8 cellular contexts compared by ENCODE assay signal in the genomic region with DNA sequence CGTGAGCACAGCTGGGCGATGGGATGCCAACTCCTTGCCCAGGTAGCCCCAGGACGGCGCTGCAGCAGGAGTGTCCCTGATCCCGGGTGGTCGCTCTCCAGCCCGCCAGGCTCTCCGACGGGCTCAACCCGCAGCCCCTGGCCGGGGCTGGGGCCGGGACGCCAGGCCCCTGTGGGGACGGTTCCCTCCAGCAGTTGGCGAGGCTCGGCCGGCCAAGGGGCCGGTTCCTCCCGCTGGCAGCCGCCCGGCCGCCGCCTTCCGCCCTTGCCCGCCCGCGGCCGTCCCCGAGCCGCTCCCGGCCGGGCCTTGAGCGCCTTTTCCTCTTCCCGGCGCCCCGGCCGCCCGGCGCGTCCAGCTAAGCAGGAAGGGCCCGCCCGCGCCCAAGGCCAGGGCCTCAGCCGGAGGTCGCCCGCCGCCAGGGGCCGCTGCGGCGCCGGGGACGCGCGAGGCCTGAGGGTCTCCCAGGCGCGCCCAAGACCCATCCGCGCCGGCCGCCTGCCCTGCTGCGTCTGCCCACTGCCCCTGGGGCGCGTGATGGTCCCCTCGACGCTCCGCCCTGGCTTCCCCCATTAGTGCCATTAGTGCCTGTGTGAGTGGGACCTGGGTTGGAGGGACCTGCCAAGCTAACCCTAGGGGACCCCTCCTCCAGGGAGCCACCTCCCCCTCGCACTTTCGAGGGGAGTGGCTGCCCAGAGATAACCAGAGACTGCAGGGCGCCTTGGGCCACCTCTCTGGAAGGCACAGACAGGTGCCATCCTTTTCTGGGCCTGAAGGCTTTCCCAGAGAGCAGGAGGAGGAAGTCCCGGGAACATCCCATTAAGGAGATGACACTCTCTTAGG.
DNase-seq lines count a peak whose midpoint lies in the region; ATAC-seq, FAIRE-seq and TF ChIP-seq lines count a peak whose summit lies in the region.

No MANE protein-coding gene starts in this region.

- H3K4me3 ChIP-seq in GM12864 (ENCODE audit: low read depth, low read length) (no peak overlapping the region), OCI-LY3 (ENCODE audit: low read length) (no peak overlapping the region), bronchial epithelial cell (ENCODE audit: low read depth, low read length) (no peak overlapping the region), HepG2 (replicated peaks in 1 of 3; ENCODE audit: insufficient read depth in 1 of 3, low read depth in 2 of 3, low read length in 3 of 3) (no peak overlapping the region; a peak in 1 of 6 replicates), urinary bladder (ENCODE audit: low read depth, low read length) (peak overlapping the region; percentile 22)

- CTCF ChIA-PET in HepG2 (lab: Yijun Ruan, JAX; ENCODE audit: low intra/inter-chr PET ratio, low total read pairs), result interaction anchor here (1.2 kb wide), 1 partner anchor 155 kb away, joined by 3 read pairs; no protein-coding TSS in a partner anchor

- H3K4me2 ChIP-seq in OCI-LY3 (ENCODE audit: low read length) (no peak overlapping the region), HepG2 (ENCODE audit: low read depth, low read length) (peak overlapping the region; percentile 38)

- H4K20me1 ChIP-seq in OCI-LY3 (ENCODE audit: insufficient read depth, low read length) (peaks cover 3% of the 10 kb centered on the region; the same call in 1 of the 2 replicates), HepG2 (ENCODE audit: insufficient read depth, low read length) (no peaks in the 10 kb centered on the region)

- intact Hi-C loops in HepG2 (cut with micrococcal nuclease; ENCODE audit: unreplicated experiment), result no loop called here
- intact Hi-C loops in posterior vena cava (cut with DNase I), result loop anchor here in 1 of 2 donors (10.0 kb wide), 1 partner anchor 560 kb away; no protein-coding TSS in a partner anchor

- peaks cover 40% of the 10 kb centered on the region for H3K27me3 ChIP-seq in OCI-LY3 (ENCODE audit: low read depth, low read length)
- H3K27me3 ChIP-seq in bronchial epithelial cell (ENCODE audit: control insufficient read depth, insufficient read depth, low read length), result no peaks in the 10 kb centered on the region
- H3K27me3 ChIP-seq in HepG2 (ENCODE audit: control insufficient read depth in 1 of 2, insufficient read depth in 2 of 2, low read length in 2 of 2), result peaks cover 6 to 56% of the 10 kb centered on the region in 2 experiments; a peak in 4 of 5 replicates

- peak; percentile 31 for TF ChIP-seq CTCF in GM12864 (IDR thresholded peaks at IDR 0.05; ENCODE audit: low read depth, low read length, missing control alignments)
- TF ChIP-seq CTCF in OCI-LY3 (IDR thresholded peaks at IDR 0.05; ENCODE audit: low read depth, low read length), result peak; percentile 19; the same call in 1 of the 2 replicates
- peak; percentile 45 for TF ChIP-seq CTCF in bronchial epithelial cell (IDR thresholded peaks at IDR 0.05; ENCODE audit: insufficient read depth, low read length, severe bottlenecking)
- TF ChIP-seq CTCF in HepG2 (CRISPR knock-in tag; IDR thresholded peaks at IDR 0.05), result peak; percentile 60; the same call in 1 of the 2 replicates

- peak; percentile 73 for ATAC-seq in HepG2

- POLR2A ChIA-PET in HepG2 (lab: Yijun Ruan, JAX), result no interaction called here

- H3K9me3 ChIP-seq in OCI-LY3 (ENCODE audit: insufficient read depth, low read length) (no peaks in the 10 kb centered on the region), HepG2 (ENCODE audit: low read length) (no peaks in the 10 kb centered on the region)

- no peak overlapping the region for H3K27ac ChIP-seq in OCI-LY3 (ENCODE audit: low read length)
- no peak overlapping the region for H3K27ac ChIP-seq in HepG2 (ENCODE audit: extremely low read length, insufficient read depth, low read length)
- H3K27ac ChIP-seq in urinary bladder (ENCODE audit: low read depth), result no peak overlapping the region

- no peak for TF ChIP-seq EP300 in HepG2 (IDR thresholded peaks at IDR 0.05; ENCODE audit: low read depth in 2 of 2, low read length in 2 of 2)
- no peak for TF ChIP-seq EP300 in HepG2 (CRISPR knock-in tag; IDR thresholded peaks at IDR 0.05; ENCODE audit: borderline replicate concordance)

- in situ Hi-C loops in HepG2 (cut with HindIII; ENCODE audit: extremely low pct_ligation_motif_present, low pct_unique_long_range_greater_than_20kb), result loop anchor here (5.0 kb wide), 1 partner anchor 227 kb away; the partner anchor contains the start of gene WNT7A

- H3K4me1 ChIP-seq in OCI-LY3 (ENCODE audit: low read length) (peaks cover 28% of the 10 kb centered on the region), HepG2 (ENCODE audit: insufficient read depth, low read length) (peaks cover under 1% of the 10 kb centered on the region; the same call in 1 of the 2 replicates), urinary bladder (ENCODE audit: insufficient read depth) (no peaks in the 10 kb centered on the region)

- no TSS peak for BruUV-seq in HepG2 (replicated peaks; lab: Mats Ljungman, UMichigan)

- H2AFZ ChIP-seq in OCI-LY3 (ENCODE audit: low read depth, low read length) (no peak overlapping the region), HepG2 (ENCODE audit: low read length) (no peak overlapping the region)

- no CpG with 5 or more reads among the region's 70 CpGs for WGBS in HepG2 (ENCODE audit: low lambda C conversion rate)
- 8% methylated on average over 70 of the region's 70 CpGs for WGBS in urinary bladder

- H3K36me3 ChIP-seq in OCI-LY3 (replicated peaks; ENCODE audit: low read depth, low read length) (no peaks in the 10 kb centered on the region), bronchial epithelial cell (ENCODE audit: control insufficient read depth, insufficient read depth, low read length) (no peaks in the 10 kb centered on the region), HepG2 (replicated peaks in 1 of 2; ENCODE audit: control insufficient read depth in 1 of 2, insufficient read depth in 2 of 2, low read length in 2 of 2) (no peaks in the 10 kb centered on the region), urinary bladder (ENCODE audit: insufficient read depth) (no peaks in the 10 kb centered on the region)

- DNase-seq in GM12864 (ENCODE audit: low read depth) (no peak), bronchial epithelial cell (ENCODE audit: low read depth) (no peak), HepG2 (ENCODE audit: low spot score) (no peak), posterior vena cava (ENCODE audit: low spot score) (no peak), putamen (ENCODE audit: low spot score) (no peak)
- DNase-seq in NK-92 treated with Interleukin-12 subunit alpha and Interleukin-12 subunit beta, amount 100 ng/mL, for 24 hours (lab: John Stamatoyannopoulos, UW), result no peak

- H3K79me2 ChIP-seq in OCI-LY3 (ENCODE audit: low read length) (no peaks in the 10 kb centered on the region), HepG2 (ENCODE audit: insufficient read depth, low read length) (no peaks in the 10 kb centered on the region)

- H3K9ac ChIP-seq in OCI-LY3 (ENCODE audit: low read length) (no peak overlapping the region), HepG2 (ENCODE audit: insufficient read depth, low read depth, low read length) (no peak overlapping the region)

- FAIRE-seq in bronchial epithelial cell (lab: Jason Lieb, UNC), result no peak
- no peak for FAIRE-seq in HepG2 (lab: Jason Lieb, UNC)

- TF ChIP-seq POLR2A in HepG2 (IDR thresholded peaks at IDR 0.05; ENCODE audit: insufficient read depth in 1 of 2, low read depth in 2 of 2, low read length in 2 of 2), result no peak

- peak; percentile 65 for TF ChIP-seq RAD21 in HepG2 (CRISPR knock-in tag; IDR thresholded peaks at IDR 0.05)

TF ChIP-seq in HepG2, 621 proteins besides CTCF, POLR2A, EP300 and RAD21 (continues in another document):
- TF ChIP-seq STAG1 (CRISPR knock-in tag; IDR thresholded peaks at IDR 0.05) (peak; percentile 39), RBM22 (optimal IDR thresholded peaks at IDR 0.05; ENCODE audit: low read length) (no peak), ZFX (CRISPR knock-in tag; IDR thresholded peaks at IDR 0.05; ENCODE audit: low read depth) (peak; percentile 51), YY1 (IDR thresholded peaks at IDR 0.05; ENCODE audit: insufficient read depth, insufficient replicate concordance, low read depth, low read length) (peak; percentile 21)
- TF ChIP-seq, protein P1, sequence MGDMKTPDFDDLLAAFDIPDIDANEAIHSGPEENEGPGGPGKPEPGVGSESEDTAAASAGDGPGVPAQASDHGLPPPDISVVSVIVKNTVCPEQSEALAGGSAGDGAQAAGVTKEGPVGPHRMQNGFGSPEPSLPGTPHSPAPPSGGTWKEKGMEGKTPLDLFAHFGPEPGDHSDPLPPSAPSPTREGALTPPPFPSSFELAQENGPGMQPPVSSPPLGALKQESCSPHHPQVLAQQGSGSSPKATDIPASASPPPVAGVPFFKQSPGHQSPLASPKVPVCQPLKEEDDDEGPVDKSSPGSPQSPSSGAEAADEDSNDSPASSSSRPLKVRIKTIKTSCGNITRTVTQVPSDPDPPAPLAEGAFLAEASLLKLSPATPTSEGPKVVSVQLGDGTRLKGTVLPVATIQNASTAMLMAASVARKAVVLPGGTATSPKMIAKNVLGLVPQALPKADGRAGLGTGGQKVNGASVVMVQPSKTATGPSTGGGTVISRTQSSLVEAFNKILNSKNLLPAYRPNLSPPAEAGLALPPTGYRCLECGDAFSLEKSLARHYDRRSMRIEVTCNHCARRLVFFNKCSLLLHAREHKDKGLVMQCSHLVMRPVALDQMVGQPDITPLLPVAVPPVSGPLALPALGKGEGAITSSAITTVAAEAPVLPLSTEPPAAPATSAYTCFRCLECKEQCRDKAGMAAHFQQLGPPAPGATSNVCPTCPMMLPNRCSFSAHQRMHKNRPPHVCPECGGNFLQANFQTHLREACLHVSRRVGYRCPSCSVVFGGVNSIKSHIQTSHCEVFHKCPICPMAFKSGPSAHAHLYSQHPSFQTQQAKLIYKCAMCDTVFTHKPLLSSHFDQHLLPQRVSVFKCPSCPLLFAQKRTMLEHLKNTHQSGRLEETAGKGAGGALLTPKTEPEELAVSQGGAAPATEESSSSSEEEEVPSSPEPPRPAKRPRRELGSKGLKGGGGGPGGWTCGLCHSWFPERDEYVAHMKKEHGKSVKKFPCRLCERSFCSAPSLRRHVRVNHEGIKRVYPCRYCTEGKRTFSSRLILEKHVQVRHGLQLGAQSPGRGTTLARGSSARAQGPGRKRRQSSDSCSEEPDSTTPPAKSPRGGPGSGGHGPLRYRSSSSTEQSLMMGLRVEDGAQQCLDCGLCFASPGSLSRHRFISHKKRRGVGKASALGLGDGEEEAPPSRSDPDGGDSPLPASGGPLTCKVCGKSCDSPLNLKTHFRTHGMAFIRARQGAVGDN (CRISPR knock-in tag; IDR thresholded peaks at IDR 0.05), result peak; percentile 17; the same call in 1 of the 2 replicates
- TF ChIP-seq, protein P2, sequence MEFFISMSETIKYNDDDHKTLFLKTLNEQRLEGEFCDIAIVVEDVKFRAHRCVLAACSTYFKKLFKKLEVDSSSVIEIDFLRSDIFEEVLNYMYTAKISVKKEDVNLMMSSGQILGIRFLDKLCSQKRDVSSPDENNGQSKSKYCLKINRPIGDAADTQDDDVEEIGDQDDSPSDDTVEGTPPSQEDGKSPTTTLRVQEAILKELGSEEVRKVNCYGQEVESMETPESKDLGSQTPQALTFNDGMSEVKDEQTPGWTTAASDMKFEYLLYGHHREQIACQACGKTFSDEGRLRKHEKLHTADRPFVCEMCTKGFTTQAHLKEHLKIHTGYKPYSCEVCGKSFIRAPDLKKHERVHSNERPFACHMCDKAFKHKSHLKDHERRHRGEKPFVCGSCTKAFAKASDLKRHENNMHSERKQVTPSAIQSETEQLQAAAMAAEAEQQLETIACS (CRISPR knock-in tag; IDR thresholded peaks at IDR 0.05), result peak; percentile 37; the same call in 1 of the 2 replicates
